Comparison of ENCODE assay signal across 38 cellular contexts in the genomic region with DNA sequence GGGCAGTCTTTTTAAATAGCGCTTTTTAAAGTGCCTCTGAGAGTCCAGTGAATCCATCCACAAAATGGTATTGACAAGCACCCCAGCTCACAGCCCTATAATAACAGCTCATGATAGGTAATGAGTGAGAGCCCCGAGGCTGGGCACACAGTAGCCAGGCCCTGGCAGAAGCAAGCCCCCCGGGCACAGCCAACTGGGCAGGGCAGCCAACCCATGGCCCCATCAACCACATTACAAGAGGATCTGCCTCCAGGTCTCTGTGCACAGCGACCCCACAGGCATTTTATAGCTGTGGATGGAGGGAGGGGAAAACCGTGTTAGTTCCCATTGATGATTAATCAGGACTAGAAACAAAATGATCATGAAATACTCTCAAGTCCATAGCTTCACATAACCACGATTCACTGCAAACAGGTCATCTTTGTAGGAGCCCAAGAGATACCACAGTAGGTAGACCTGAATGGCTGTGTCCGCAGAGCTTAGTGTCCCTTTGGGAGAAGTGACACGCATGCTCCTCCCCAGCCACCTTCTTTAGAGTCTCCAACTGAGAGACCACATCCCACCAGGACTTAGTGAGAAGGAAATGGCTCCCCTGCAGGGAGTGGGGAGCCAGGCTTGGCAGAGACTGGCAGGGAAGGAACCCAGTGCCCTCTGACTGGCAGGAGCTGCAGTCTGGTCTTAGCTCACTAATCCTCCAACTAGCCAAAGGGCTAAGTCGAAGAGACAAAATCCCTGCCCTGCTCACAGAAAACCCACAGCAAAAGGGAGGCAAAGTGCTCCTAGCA. TPM values are rescaled to one million over a fixed set of nuclear protein-coding genes. Genes with fewer than 3 reads are reported as not detected.
"Had no signal": no experiment of that assay in that cellular context is flagged by ENCODE, and none has a peak within 500 bp of the region (broad histone marks: within the 10 kb centered on the region; RNA-seq: fewer than 3 reads in every experiment).

No MANE protein-coding gene starts in this region.

- H3K27ac ChIP-seq: adrenal gland, body of pancreas, breast epithelium, PC-9, RWPE1, VCaP had no signal

- ATAC-seq: activated naive CD4-positive, alpha-beta T cell treated with anti-CD3 and anti-CD28 coated beads, Interleukin-2, amount 50 U/mL, for 72 hours; activated T-cell treated with anti-CD3 and anti-CD28 coated beads, Interleukin-2, amount 50 U/mL, for 4 hours; body of pancreas; Right ventricle myocardium inferior had no signal

- H2AFZ ChIP-seq: PC-9 had no signal

- H3K4me1 ChIP-seq: adrenal gland had no signal

- DNase-seq: activated B cell treated with CpG ODN at 0.5 μM for 24 hours; activated CD4-positive, alpha-beta memory T cell treated with anti-CD3 and anti-CD28 coated beads for 36 hours; activated CD4-positive, alpha-beta T cell treated with anti-CD3 and anti-CD28 coated beads for 4 hours; activated CD4-positive, alpha-beta T cell treated with anti-CD3 and anti-CD28 coated beads, Interleukin-2, amount 50 U/mL, for 1 hour; activated CD4-positive, CD25-positive, alpha-beta regulatory T cell treated with anti-CD3 and anti-CD28 coated beads, Interleukin-2, amount 50 U/mL, for 72 hours; activated CD8-positive, alpha-beta memory T cell treated with anti-CD3 and anti-CD28 coated beads, Interleukin-2, amount 50 U/mL, for 4 hours; activated gamma-delta T cell treated with Interleukin-2 at 50 U/mL for 16 hours; activated naive CD4-positive, alpha-beta T cell treated with anti-CD3 and anti-CD28 coated beads for 36 hours; activated T-cell treated with anti-CD3 and anti-CD28 coated beads for 4 hours; activated T-cell treated with anti-CD3 and anti-CD28 coated beads, Interleukin-2, amount 50 U/mL, for 4 hours; adrenal gland; body of pancreas; Kasumi-1; KBM-7; MG63; NCI-H1092; NCI-H1436 treated with DMSO at 0.1 percent for 48 hours; NCI-H1694 treated with DMSO at 0.1 percent for 48 hours; NCI-H2029; NCI-H345; NCI-H510A; NCI-H526; NCI-H748 treated with DMSO at 0.1 percent for 48 hours; NK-92 treated with Interleukin-12 subunit alpha and Interleukin-12 subunit beta, amount 100 ng/mL, for 24 hours; PC-9; SW 1271; T-helper 1 cell; T-helper 2 cell; T-helper 9 cell had no signal

- FAIRE-seq: astrocyte, RCC 7860 had no signal

- H3K27me3 ChIP-seq: body of pancreas had no signal

- H3K4me2 ChIP-seq: PC-9 had no signal

- H3K4me3 ChIP-seq: adrenal gland, body of pancreas, breast epithelium, MG63, PC-9 had no signal

- H3K9me3 ChIP-seq: adrenal gland, body of pancreas, breast epithelium, MG63 had no signal

- H3K36me3 ChIP-seq: adrenal gland, breast epithelium, MG63 had no signal

RNA-seq across cellular contexts. Expression of a gene that starts 4.3 kb away (rescaled TPM):
- total RNA-seq: activated B cell treated with CpG ODN at 0.5 μM for 24 hours; activated CD4-positive, alpha-beta memory T cell treated with anti-CD3 and anti-CD28 coated beads for 36 hours; activated naive CD4-positive, alpha-beta T cell treated with anti-CD3 and anti-CD28 coated beads for 36 hours; activated T-cell treated with anti-CD3 and anti-CD28 coated beads, Interleukin-2, amount 50 U/mL, for 4 hours; activated T-helper 1 cell treated with anti-CD3 and anti-CD28 coated beads, Interleukin-12 subunit alpha, Interleukin-12 subunit beta, Interleukin-2, Interleukin-4 antibody, amounts not matched to agents 30 ng/mL and 10 ng/mL and 1 ng/mL, durations not matched to agents 14 hours and 24 hours and 36 hours; adrenal gland; astrocyte; body of pancreas; breast epithelium; OCI-LY7; PC-9; Right ventricle myocardium inferior had no signal
